Comparison of ENCODE assay signal across 8 cellular contexts in genomic region chr4:149371021-149371420, GRCh38.
A peak's percentile ranks its signal among the peaks of the same experiment; 100 is the strongest.
DNase-seq lines count a peak whose midpoint lies in the region; TF ChIP-seq lines count a peak whose summit lies in the region.

No MANE protein-coding gene starts in this region.

- WGBS in smooth muscle cell (ENCODE audit: low lambda C conversion rate), result 18% methylated on average over 3 of the region's 3 CpGs

- no peak overlapping the region for H2AFZ ChIP-seq in smooth muscle cell (ENCODE audit: low read depth)

- TF ChIP-seq CTCF in GM12872 (IDR thresholded peaks at IDR 0.05; ENCODE audit: insufficient read depth, low read depth, low read length) (peak; percentile 42), foreskin fibroblast (IDR thresholded peaks at IDR 0.05; ENCODE audit: low read depth, low read length) (peak; percentile 34), smooth muscle cell (IDR thresholded peaks at IDR 0.05; ENCODE audit: borderline replicate concordance, insufficient read depth, poor library complexity, severe bottlenecking) (peak; percentile 44)

- H3K36me3 ChIP-seq in smooth muscle cell (ENCODE audit: low read depth), result no peaks in the 10 kb centered on the region

- H3K27ac ChIP-seq in smooth muscle cell (ENCODE audit: low read depth), result no peak overlapping the region

- H3K79me2 ChIP-seq in smooth muscle cell (ENCODE audit: low read depth), result no peaks in the 10 kb centered on the region

- no peaks in the 10 kb centered on the region for H3K9me3 ChIP-seq in smooth muscle cell (replicated peaks; ENCODE audit: low read depth)

- no peaks in the 10 kb centered on the region for H3K4me1 ChIP-seq in smooth muscle cell (ENCODE audit: low read depth)

- H3F3A ChIP-seq in smooth muscle cell (ENCODE audit: low read depth), result no peaks in the 10 kb centered on the region

- peaks cover 8% of the 10 kb centered on the region for H3K27me3 ChIP-seq in smooth muscle cell (ENCODE audit: low read depth)

- no peaks in the 10 kb centered on the region for H4K20me1 ChIP-seq in smooth muscle cell (ENCODE audit: low read depth)

- no peak overlapping the region for H3K9ac ChIP-seq in smooth muscle cell (ENCODE audit: low read depth)

- H3K4me2 ChIP-seq in smooth muscle cell, result no peak overlapping the region

- DNase-seq in H4 (ENCODE audit: low spot score) (peak; percentile 75), LHCN-M2 (ENCODE audit: low read depth) (peak; percentile 70), SK-N-DZ (ENCODE audit: low spot score) (peak; percentile 31), foreskin fibroblast (peak in 1 of 2 donors; percentile 45), smooth muscle cell (lab: John Stamatoyannopoulos, UW; ENCODE audit: unreplicated experiment) (no peak), NOMO-1 treated with dmso at 0.1 percent for 144 hours (lab: John Stamatoyannopoulos, UW; ENCODE audit: unreplicated experiment) (no peak), CD1c-positive myeloid dendritic cell (ENCODE audit: extremely low spot score) (no peak)

- H3K4me3 ChIP-seq in foreskin fibroblast (ENCODE audit: low read depth in 1 of 2, low read length in 2 of 2) (no peak overlapping the region), smooth muscle cell (no peak overlapping the region)

Comparison
In these comparisons a context has a peak if more than half of its experiments do, and no peak if none do; other contexts are left out.
1. DNase-seq: peak in H4 (single experiment), LHCN-M2 (single experiment) and SK-N-DZ (single experiment); none in smooth muscle cell (single experiment), NOMO-1 treated with dmso at 0.1 percent for 144 hours (single experiment) and CD1c-positive myeloid dendritic cell (single experiment).
2. Peak in every context shown above with its lines, with median percentiles within 50 percentile points of each other: CTCF ChIP-seq.